ENCODE assay signal across 14 cellular contexts in the genomic region with DNA sequence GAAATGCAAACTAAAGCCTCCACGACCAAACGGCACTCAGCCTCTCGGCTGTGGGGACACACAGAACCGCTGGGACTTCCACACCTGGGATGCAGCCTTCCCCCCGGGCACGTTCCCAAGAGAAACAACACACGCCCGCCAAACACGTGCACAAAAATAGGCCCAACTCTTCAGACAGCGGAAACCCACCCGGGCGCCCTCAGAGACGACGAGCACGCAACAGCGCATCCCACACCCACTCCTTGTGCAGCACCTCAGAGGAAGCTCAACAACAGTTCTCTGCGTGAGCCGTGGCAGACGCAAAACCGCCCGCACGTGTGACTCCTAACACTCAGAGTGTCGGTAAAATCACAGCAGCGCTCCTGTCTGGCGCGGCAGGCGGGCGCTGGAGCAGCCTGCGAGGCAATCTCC. TPM values are rescaled to one million over a fixed set of nuclear protein-coding genes. Genes with fewer than 3 reads are reported as not detected.
"Had no signal": no experiment of that assay in that cellular context is flagged by ENCODE, and none has a peak within 500 bp of the region (broad histone marks: within the 10 kb centered on the region; RNA-seq: fewer than 3 reads in every experiment).

No MANE protein-coding gene starts in this region.

- H3K27ac ChIP-seq: esophagus muscularis mucosa, SK-N-MC, upper lobe of left lung had no signal

- ATAC-seq: activated CD4-positive, CD25-positive, alpha-beta regulatory T cell treated with anti-CD3 and anti-CD28 coated beads, Interleukin-2, amount 50 U/mL, for 24 hours; stimulated activated naive CD8-positive, alpha-beta T cell treated with anti-CD3 and anti-CD28 coated beads, Interleukin-15, amount 100 ng/mL, for 72 hours had no signal

- H3K27ac Mint-ChIP-seq: activated T-helper 2 cell treated with anti-CD3 and anti-CD28 coated beads, Interferon-gamma antibody, Interleukin-2, Interleukin-4, amounts not matched to agents 10 μg/mL and 5 μg/mL and 100 μg/mL, durations not matched to agents 14 hours and 24 hours and 36 hours; stimulated activated naive CD8-positive, alpha-beta T cell treated with anti-CD3 and anti-CD28 coated beads, Interleukin-15, amount 100 ng/mL, for 72 hours had no signal

- DNase-seq: activated CD4-positive, alpha-beta T cell treated with anti-CD3 and anti-CD28 coated beads, Interleukin-2, amount 50 U/mL, for 1 hour; activated CD8-positive, alpha-beta memory T cell treated with anti-CD3 and anti-CD28 coated beads for 24 hours; activated naive CD4-positive, alpha-beta T cell treated with anti-CD3 and anti-CD28 coated beads, Interleukin-2, amount 50 U/mL, for 16 hours; stimulated activated CD4-positive, alpha-beta T cell treated with anti-CD3 and anti-CD28 coated beads, Interleukin-1b, Interleukin-23, amount 100 ng/mL, for 48 hours; stimulated activated naive CD8-positive, alpha-beta T cell treated with anti-CD3 and anti-CD28 coated beads, Interleukin-15, amount 100 ng/mL, for 72 hours; T-helper 1 cell; T1000 had no signal

- H3K27me3 Mint-ChIP-seq: stimulated activated naive CD8-positive, alpha-beta T cell treated with anti-CD3 and anti-CD28 coated beads, Interleukin-15, amount 100 ng/mL, for 72 hours had no signal

- H3K36me3 ChIP-seq: upper lobe of left lung had no signal

- H3K4me3 Mint-ChIP-seq: mesothelial cell of epicardium; stimulated activated naive CD8-positive, alpha-beta T cell treated with anti-CD3 and anti-CD28 coated beads, Interleukin-15, amount 100 ng/mL, for 72 hours had no signal

- H3K27me3 ChIP-seq: esophagus muscularis mucosa, upper lobe of left lung had no signal

- H3K4me3 ChIP-seq: esophagus muscularis mucosa, SK-N-MC, upper lobe of left lung had no signal

- H3K9me3 ChIP-seq: upper lobe of left lung had no signal

RNA-seq across cellular contexts. Expression of gene RNF223, which starts 36.5 kb away (rescaled TPM):
- total RNA-seq: activated T-helper 2 cell treated with anti-CD3 and anti-CD28 coated beads, Interferon-gamma antibody, Interleukin-2, Interleukin-4, amounts not matched to agents 10 μg/mL and 5 μg/mL and 100 μg/mL, durations not matched to agents 14 hours and 24 hours and 36 hours; esophagus muscularis mucosa; temporal lobe had no signal
